ENCODE assay signal across 8 cellular contexts in the genomic region with DNA sequence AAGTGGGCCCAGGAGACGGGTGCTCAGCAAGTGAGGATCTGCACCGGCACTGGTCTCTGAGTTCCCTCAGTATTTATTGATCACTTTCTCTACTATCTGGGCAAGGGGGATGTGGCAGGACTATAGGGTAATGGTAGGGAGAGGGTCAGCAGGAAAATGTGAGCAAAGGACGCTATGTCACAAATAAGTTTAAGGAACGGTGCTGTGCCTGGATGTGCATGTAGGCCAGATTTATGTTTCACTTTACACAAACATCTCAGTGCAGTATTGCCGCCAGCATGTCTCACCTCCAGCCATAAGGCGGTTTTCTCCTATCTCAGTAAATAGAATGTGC. TPM values are rescaled to one million over a fixed set of nuclear protein-coding genes. Genes with fewer than 3 reads are reported as not detected.
DNase-seq lines count a peak whose midpoint lies in the region; ATAC-seq, FAIRE-seq and TF ChIP-seq lines count a peak whose summit lies in the region.
"Not testable (repeated sequence)": the region's sequence is repeated elsewhere in the genome, so short reads cannot be mapped to it uniquely, and the experiment has no call there.

No MANE protein-coding gene starts in this region.

- ATAC-seq in WTC11, HepG2: not testable (repeated sequence)

- FAIRE-seq in HepG2 (lab: Jason Lieb, UNC): not testable (repeated sequence)

- peak overlapping the region in 5 of 8 donors; percentile 5 to 35 (median 17) for H3K4me3 Mint-ChIP-seq in CD4-positive, alpha-beta memory T cell
- H3K4me3 Mint-ChIP-seq in WTC11: peak overlapping the region; percentile 97; the same call in 1 of the 2 replicates
- peak overlapping the region; percentile 40 for H3K4me3 Mint-ChIP-seq in activated naive CD8-positive, alpha-beta T cell treated with anti-CD3 and anti-CD28 coated beads for 36 hours
- peak overlapping the region; percentile 92 for H3K4me3 Mint-ChIP-seq in neural progenitor cell

- H3K9me3 ChIP-seq in CD4-positive, alpha-beta memory T cell (ENCODE audit: control insufficient read depth in 1 of 2, low read length in 2 of 2); KOPT-K1 (ENCODE audit: insufficient read depth, low read length, poor library complexity, severe bottlenecking); endocrine pancreas (ENCODE audit: control insufficient read depth, low read length); HepG2 (ENCODE audit: low read length); neural progenitor cell (ENCODE audit: low read depth); testis: not testable (repeated sequence)

- H3K9ac ChIP-seq in endocrine pancreas (ENCODE audit: control insufficient read depth, insufficient read depth, low read length) (peak overlapping the region; percentile 19), HepG2 (ENCODE audit: insufficient read depth, low read depth, low read length) (peak overlapping the region; percentile 85)
- not testable (repeated sequence) for H3K9ac ChIP-seq in neural progenitor cell

- TF ChIP-seq POLR2A in HepG2 (IDR thresholded peaks at IDR 0.05; ENCODE audit: insufficient read depth in 1 of 2, low read depth in 2 of 2, low read length in 2 of 2); testis (IDR thresholded peaks at IDR 0.05): not testable (repeated sequence)

- not testable (repeated sequence) for H3K27ac ChIP-seq in CD4-positive, alpha-beta memory T cell (ENCODE audit: low read depth, low read length)
- H3K27ac ChIP-seq in KOPT-K1 (ENCODE audit: low read depth, low read length, poor library complexity, severe bottlenecking) (peak overlapping the region; percentile 50), HepG2 (ENCODE audit: extremely low read length, insufficient read depth, low read length) (peak overlapping the region; percentile 98), neural progenitor cell (peak overlapping the region; percentile 75), testis (peak overlapping the region; percentile 11 to 80)

- POLR2A ChIA-PET in CD4-positive, alpha-beta memory T cell (lab: Charles Lee; ENCODE audit: partially characterized antibody): interaction anchor here (2.6 kb wide), 1 partner anchor 16 kb away, joined by 8 read pairs; a partner anchor contains a TSS
- POLR2A ChIA-PET in WTC11 (lab: Charles Lee): not testable (repeated sequence)
- POLR2A ChIA-PET in HepG2 (lab: Yijun Ruan, JAX): interaction anchor here (2.5 kb wide), 1 partner anchor 15 kb away, joined by 21 read pairs; a partner anchor contains a TSS

- H3K36me3 Mint-ChIP-seq in CD4-positive, alpha-beta memory T cell; WTC11; neural progenitor cell: not testable (repeated sequence)
- peaks cover 13% of the 10 kb centered on the region for H3K36me3 Mint-ChIP-seq in activated naive CD8-positive, alpha-beta T cell treated with anti-CD3 and anti-CD28 coated beads for 36 hours

- H3F3A ChIP-seq in neural progenitor cell (ENCODE audit: low read depth): peaks cover 28% of the 10 kb centered on the region

- not testable (repeated sequence) for TF ChIP-seq RAD21 in HepG2 (CRISPR knock-in tag; IDR thresholded peaks at IDR 0.05)

- in situ Hi-C loops in HepG2 (cut with HindIII; ENCODE audit: extremely low pct_ligation_motif_present, low pct_unique_long_range_greater_than_20kb): loop anchor here (25.0 kb wide), 1 partner anchor 647 kb away; a partner anchor contains a TSS

- peak overlapping the region in 6 of 7 donors; percentile 9 to 99 (median 96) for H3K27ac Mint-ChIP-seq in CD4-positive, alpha-beta memory T cell
- H3K27ac Mint-ChIP-seq in WTC11: peak overlapping the region; percentile 99
- H3K27ac Mint-ChIP-seq in activated naive CD8-positive, alpha-beta T cell treated with anti-CD3 and anti-CD28 coated beads for 36 hours: peak overlapping the region; percentile 97
- peak overlapping the region; percentile 99 for H3K27ac Mint-ChIP-seq in neural progenitor cell

- intact Hi-C loops in CD4-positive, alpha-beta memory T cell (cut with micrococcal nuclease): loop anchor here (2.0 kb wide), 1 partner anchor 35 kb away; a partner anchor contains a TSS
- intact Hi-C loops in HepG2 (cut with micrococcal nuclease; ENCODE audit: unreplicated experiment): loop anchor here (2.0 kb wide), 3 partner anchors 15 to 109 kb away; a partner anchor contains a TSS
- intact Hi-C loops in testis (cut with DNase I; ENCODE audit: low total_unique reads): not testable (repeated sequence)

- not testable (repeated sequence) for H2AFZ ChIP-seq in HepG2 (ENCODE audit: low read length); neural progenitor cell (replicated peaks)

- not testable (repeated sequence) for H3K79me2 ChIP-seq in HepG2 (ENCODE audit: insufficient read depth, low read length); neural progenitor cell (ENCODE audit: low read depth)

- not testable (repeated sequence) for H4K20me1 ChIP-seq in HepG2 (ENCODE audit: insufficient read depth, low read length); neural progenitor cell (ENCODE audit: low read depth)

- H3K36me3 ChIP-seq in CD4-positive, alpha-beta memory T cell (ENCODE audit: insufficient read depth, low read length); KOPT-K1 (ENCODE audit: insufficient read depth, low read length); endocrine pancreas (ENCODE audit: control insufficient read depth, insufficient read depth, low read length); HepG2 (replicated peaks in 1 of 2; ENCODE audit: control insufficient read depth in 1 of 2, insufficient read depth in 2 of 2, low read length in 2 of 2); neural progenitor cell; testis (ENCODE audit: low read depth, missing control alignments): not testable (repeated sequence)

- CTCF ChIA-PET in CD4-positive, alpha-beta memory T cell (lab: Charles Lee; ENCODE audit: partially characterized antibody): interaction anchor here (1.6 kb wide), 1 partner anchor 15 kb away, joined by 6 read pairs; a partner anchor contains a TSS
- CTCF ChIA-PET in WTC11 (lab: Charles Lee); HepG2 (lab: Yijun Ruan, JAX; ENCODE audit: low intra/inter-chr PET ratio, low total read pairs): not testable (repeated sequence)

- H3K9me3 Mint-ChIP-seq in CD4-positive, alpha-beta memory T cell: peaks cover 0 to 15% (median 0%) of the 10 kb centered on the region in 8 donors
- not testable (repeated sequence) for H3K9me3 Mint-ChIP-seq in WTC11; activated naive CD8-positive, alpha-beta T cell treated with anti-CD3 and anti-CD28 coated beads for 36 hours; neural progenitor cell

- not testable (repeated sequence) for TF ChIP-seq CTCF in WTC11 (IDR thresholded peaks at IDR 0.05); HepG2 (CRISPR knock-in tag; IDR thresholded peaks at IDR 0.05); neural progenitor cell (IDR thresholded peaks at IDR 0.05); testis (IDR thresholded peaks at IDR 0.05)

- not testable (repeated sequence) for H3K27me3 Mint-ChIP-seq in CD4-positive, alpha-beta memory T cell; WTC11 (ENCODE audit: low read depth); activated naive CD8-positive, alpha-beta T cell treated with anti-CD3 and anti-CD28 coated beads for 36 hours; neural progenitor cell (ENCODE audit: insufficient read depth, low read depth)

- H3K4me3 ChIP-seq in CD4-positive, alpha-beta memory T cell (ENCODE audit: low read length in 2 of 2); neural progenitor cell; testis: not testable (repeated sequence)
- H3K4me3 ChIP-seq in endocrine pancreas (ENCODE audit: control insufficient read depth, insufficient read depth, low read length) (peak overlapping the region; percentile 40), HepG2 (replicated peaks in 1 of 3; ENCODE audit: insufficient read depth in 1 of 3, low read depth in 2 of 3, low read length in 3 of 3) (peak overlapping the region; percentile 60 to 74 (median 67); a peak in 5 of 6 replicates)

- H3K4me1 ChIP-seq in CD4-positive, alpha-beta memory T cell (ENCODE audit: insufficient read depth, low read length): peaks cover 12% of the 10 kb centered on the region
- H3K4me1 ChIP-seq in endocrine pancreas (ENCODE audit: control insufficient read depth, insufficient read depth, low read length): not testable (repeated sequence)
- H3K4me1 ChIP-seq in HepG2 (ENCODE audit: insufficient read depth, low read length) (peaks cover 28% of the 10 kb centered on the region), neural progenitor cell (peaks cover 11% of the 10 kb centered on the region), testis (peaks cover 16% of the 10 kb centered on the region)

- not testable (repeated sequence) for TF ChIP-seq EP300 in HepG2 (IDR thresholded peaks at IDR 0.05; ENCODE audit: low read depth in 2 of 2, low read length in 2 of 2); HepG2 (CRISPR knock-in tag; IDR thresholded peaks at IDR 0.05; ENCODE audit: borderline replicate concordance)

- peak overlapping the region; percentile 84 for H3K4me2 ChIP-seq in HepG2 (ENCODE audit: low read depth, low read length)
- H3K4me2 ChIP-seq in neural progenitor cell: peak overlapping the region; percentile 83

- WGBS in HepG2 (ENCODE audit: low lambda C conversion rate): 5% methylated on average over 6 of the region's 6 CpGs
- 51 to 63% methylated on average over 6 of the region's 6 CpGs for WGBS in testis, 2 donors

- H3K4me1 Mint-ChIP-seq in CD4-positive, alpha-beta memory T cell: peaks cover 11 to 27% (median 21%) of the 10 kb centered on the region in 4 donors
- H3K4me1 Mint-ChIP-seq in WTC11: peaks cover 31% of the 10 kb centered on the region
- H3K4me1 Mint-ChIP-seq in activated naive CD8-positive, alpha-beta T cell treated with anti-CD3 and anti-CD28 coated beads for 36 hours: peaks cover 26% of the 10 kb centered on the region
- peaks cover 18% of the 10 kb centered on the region for H3K4me1 Mint-ChIP-seq in neural progenitor cell

- not testable (repeated sequence) for DNase-seq in CD4-positive, alpha-beta memory T cell; WTC11 (ENCODE audit: low spot score); activated naive CD8-positive, alpha-beta T cell treated with anti-CD3 and anti-CD28 coated beads for 36 hours; neural progenitor cell (ENCODE audit: low spot score); testis
- peak; percentile 9 for DNase-seq in HepG2 (ENCODE audit: low spot score)

- not testable (repeated sequence) for BruUV-seq in HepG2 (replicated peaks; lab: Mats Ljungman, UMichigan)

- not testable (repeated sequence) for H3K27me3 ChIP-seq in CD4-positive, alpha-beta memory T cell (ENCODE audit: insufficient read depth, low read length); endocrine pancreas (ENCODE audit: control insufficient read depth, insufficient read depth, low read length); HepG2 (ENCODE audit: control insufficient read depth in 1 of 2, insufficient read depth in 2 of 2, low read length in 2 of 2); neural progenitor cell; testis

RNA-seq across cellular contexts. Expression of a gene that starts 15.6 kb away (rescaled TPM):
- 10 to 100 TPM; 16.9 to 19.7 TPM for total RNA-seq in CD4-positive, alpha-beta memory T cell
- 1 to 10 TPM; 4.0 to 5.4 TPM for polyA plus RNA-seq in CD4-positive, alpha-beta memory T cell
- 11.2 to 12.2 TPM (median 11.6 TPM) in 3 replicates for total RNA-seq in WTC11 (2021)
- total RNA-seq in activated naive CD8-positive, alpha-beta T cell treated with anti-CD3 and anti-CD28 coated beads for 36 hours: 1 to 10 TPM; 6.1 to 6.8 TPM
- 3.7 and 5.4 TPM in 2 replicates for total RNA-seq in HepG2 (2016; rRNA removed; fragmentation: Illumina TruSeq; extraction: Trizol)
- total RNA-seq in HepG2 (2016; cell fraction: cytosol; rRNA removed; fragmentation: Illumina TruSeq; extraction: Trizol; ENCODE audit: low read depth): 1.6 and 2.6 TPM in 2 replicates
- 4.3 and 4.7 TPM in 2 replicates for total RNA-seq in HepG2 (2016; cell fraction: insoluble cytoplasmic fraction; rRNA removed; fragmentation: Illumina TruSeq; extraction: Trizol)
- total RNA-seq in HepG2 (2016; cell fraction: membrane; rRNA removed; fragmentation: Illumina TruSeq; extraction: Trizol): 2.1 and 3.0 TPM in 2 replicates
- 8.0 and 9.0 TPM in 2 replicates for total RNA-seq in HepG2 (2016; cell fraction: nucleus; rRNA removed; fragmentation: Illumina TruSeq; extraction: Trizol)
- 4.7 and 4.8 TPM in 2 replicates for polyA plus RNA-seq in HepG2 (2011; rRNA removed)
- 1.6 and 2.3 TPM in 2 replicates for polyA plus RNA-seq in HepG2 (2011; cell fraction: cytosol; rRNA removed)
- polyA plus RNA-seq in HepG2 (2011; cell fraction: nucleus; rRNA removed): 5.1 and 8.8 TPM in 2 replicates
- 3.5 and 3.9 TPM in 2 replicates for polyA plus RNA-seq in HepG2 (2012)
- polyA plus RNA-seq in HepG2 (2016; cell fraction: cytosol; fragmentation: Illumina TruSeq; extraction: Trizol; ENCODE audit: low read depth): 1.2 and 1.7 TPM in 2 replicates
- polyA plus RNA-seq in HepG2 (2016; cell fraction: insoluble cytoplasmic fraction; fragmentation: Illumina TruSeq; extraction: Trizol; ENCODE audit: low read depth): 2.1 and 2.2 TPM in 2 replicates
- 1.3 and 1.4 TPM in 2 replicates for polyA plus RNA-seq in HepG2 (2016; cell fraction: membrane; fragmentation: Illumina TruSeq; extraction: Trizol; ENCODE audit: low read depth)
- polyA plus RNA-seq in HepG2 (2016; cell fraction: nucleus; fragmentation: Illumina TruSeq; extraction: Trizol; ENCODE audit: insufficient read depth, low read depth): 13.0 and 15.2 TPM in 2 replicates
- polyA minus RNA-seq in HepG2 (2011; rRNA and poly(A)+ RNA removed; ENCODE audit: low replicate concordance): 3.4 TPM in 1 of 2 replicates, not detected in the other
- polyA minus RNA-seq in HepG2 (2011; cell fraction: cytosol; rRNA and poly(A)+ RNA removed): 0.79 and 0.97 TPM in 2 replicates
- 19.5 and 21.5 TPM in 2 replicates for polyA minus RNA-seq in HepG2 (2011; cell fraction: nucleus; rRNA and poly(A)+ RNA removed)
- total RNA-seq in neural progenitor cell (ENCODE audit: low replicate concordance): 13.1 and 18.0 TPM in 2 replicates
- total RNA-seq in testis: 10 to 100 TPM; 48.1 to 50.5 TPM
- 63.3 TPM for polyA plus RNA-seq in testis (ENCODE audit: insufficient read depth, low read depth, low replicate concordance)

RNA-seq across cellular contexts. Expression of a gene that starts 34.7 kb away (rescaled TPM):
- total RNA-seq in CD4-positive, alpha-beta memory T cell: 10 to 100 TPM; 27.8 to 30.7 TPM
- 10 to 100 TPM; 10.8 to 12.4 TPM for polyA plus RNA-seq in CD4-positive, alpha-beta memory T cell
- total RNA-seq in WTC11 (2021) (34.2 to 37.6 TPM (median 35.7 TPM) in 3 replicates), HepG2 (2016; rRNA removed; fragmentation: Illumina TruSeq; extraction: Trizol) (19.0 and 20.4 TPM in 2 replicates), neural progenitor cell (ENCODE audit: low replicate concordance) (9.9 and 27.3 TPM in 2 replicates), testis (10 to 100 TPM; 38.7 to 42.6 TPM)
- 10 to 100 TPM; 26.4 to 30.5 TPM for total RNA-seq in activated naive CD8-positive, alpha-beta T cell treated with anti-CD3 and anti-CD28 coated beads for 36 hours
- total RNA-seq in HepG2 (2016; cell fraction: cytosol; rRNA removed; fragmentation: Illumina TruSeq; extraction: Trizol; ENCODE audit: low read depth): 6.1 and 6.2 TPM in 2 replicates
- total RNA-seq in HepG2 (2016; cell fraction: insoluble cytoplasmic fraction; rRNA removed; fragmentation: Illumina TruSeq; extraction: Trizol): 15.4 and 21.7 TPM in 2 replicates
- total RNA-seq in HepG2 (2016; cell fraction: membrane; rRNA removed; fragmentation: Illumina TruSeq; extraction: Trizol): 9.7 and 12.3 TPM in 2 replicates
- total RNA-seq in HepG2 (2016; cell fraction: nucleus; rRNA removed; fragmentation: Illumina TruSeq; extraction: Trizol): 18.7 and 20.1 TPM in 2 replicates
- polyA plus RNA-seq in HepG2 (2011; rRNA removed) (23.1 and 30.1 TPM in 2 replicates), testis (ENCODE audit: insufficient read depth, low read depth, low replicate concordance) (24.7 TPM)
- polyA plus RNA-seq in HepG2 (2011; cell fraction: cytosol; rRNA removed): 15.4 and 23.3 TPM in 2 replicates
- polyA plus RNA-seq in HepG2 (2011; cell fraction: nucleus; rRNA removed): 56.0 and 59.0 TPM in 2 replicates
- polyA plus RNA-seq in HepG2 (2012): 17.5 and 22.5 TPM in 2 replicates
- polyA plus RNA-seq in HepG2 (2016; cell fraction: cytosol; fragmentation: Illumina TruSeq; extraction: Trizol; ENCODE audit: low read depth): 2.6 and 3.8 TPM in 2 replicates
- 21.5 and 27.0 TPM in 2 replicates for polyA plus RNA-seq in HepG2 (2016; cell fraction: insoluble cytoplasmic fraction; fragmentation: Illumina TruSeq; extraction: Trizol; ENCODE audit: low read depth)
- 7.6 and 8.6 TPM in 2 replicates for polyA plus RNA-seq in HepG2 (2016; cell fraction: membrane; fragmentation: Illumina TruSeq; extraction: Trizol; ENCODE audit: low read depth)
- polyA plus RNA-seq in HepG2 (2016; cell fraction: nucleus; fragmentation: Illumina TruSeq; extraction: Trizol; ENCODE audit: insufficient read depth, low read depth): 35.6 and 40.1 TPM in 2 replicates
- 9.7 and 38.5 TPM in 2 replicates for polyA minus RNA-seq in HepG2 (2011; rRNA and poly(A)+ RNA removed; ENCODE audit: low replicate concordance)
- polyA minus RNA-seq in HepG2 (2011; cell fraction: cytosol; rRNA and poly(A)+ RNA removed): 10.0 and 11.3 TPM in 2 replicates
- 25.1 and 28.3 TPM in 2 replicates for polyA minus RNA-seq in HepG2 (2011; cell fraction: nucleus; rRNA and poly(A)+ RNA removed)

RNA-seq across cellular contexts. Expression of a gene that starts 43.6 kb away (rescaled TPM):
- 100 to 1,000 TPM; 241 to 247 TPM for total RNA-seq in CD4-positive, alpha-beta memory T cell
- polyA plus RNA-seq in CD4-positive, alpha-beta memory T cell: 100 to 1,000 TPM; 703 to 753 TPM
- total RNA-seq in WTC11 (2021): 402 to 411 TPM (median 405 TPM) in 3 replicates
- 100 to 1,000 TPM; 344 to 347 TPM for total RNA-seq in activated naive CD8-positive, alpha-beta T cell treated with anti-CD3 and anti-CD28 coated beads for 36 hours
- total RNA-seq in HepG2 (2016; rRNA removed; fragmentation: Illumina TruSeq; extraction: Trizol): 373 and 382 TPM in 2 replicates
- total RNA-seq in HepG2 (2016; cell fraction: cytosol; rRNA removed; fragmentation: Illumina TruSeq; extraction: Trizol; ENCODE audit: low read depth): 139 and 172 TPM in 2 replicates
- 375 and 403 TPM in 2 replicates for total RNA-seq in HepG2 (2016; cell fraction: insoluble cytoplasmic fraction; rRNA removed; fragmentation: Illumina TruSeq; extraction: Trizol)
- 186 and 246 TPM in 2 replicates for total RNA-seq in HepG2 (2016; cell fraction: membrane; rRNA removed; fragmentation: Illumina TruSeq; extraction: Trizol)
- total RNA-seq in HepG2 (2016; cell fraction: nucleus; rRNA removed; fragmentation: Illumina TruSeq; extraction: Trizol): 155 and 174 TPM in 2 replicates
- 427 and 487 TPM in 2 replicates for polyA plus RNA-seq in HepG2 (2011; rRNA removed)
- 507 and 557 TPM in 2 replicates for polyA plus RNA-seq in HepG2 (2011; cell fraction: cytosol; rRNA removed)
- polyA plus RNA-seq in HepG2 (2011; cell fraction: nucleus; rRNA removed): 178 and 205 TPM in 2 replicates
- polyA plus RNA-seq in HepG2 (2012): 308 and 326 TPM in 2 replicates
- polyA plus RNA-seq in HepG2 (2016; cell fraction: cytosol; fragmentation: Illumina TruSeq; extraction: Trizol; ENCODE audit: low read depth): 140 and 221 TPM in 2 replicates
- 360 and 409 TPM in 2 replicates for polyA plus RNA-seq in HepG2 (2016; cell fraction: insoluble cytoplasmic fraction; fragmentation: Illumina TruSeq; extraction: Trizol; ENCODE audit: low read depth)
- 156 and 243 TPM in 2 replicates for polyA plus RNA-seq in HepG2 (2016; cell fraction: membrane; fragmentation: Illumina TruSeq; extraction: Trizol; ENCODE audit: low read depth)
- polyA plus RNA-seq in HepG2 (2016; cell fraction: nucleus; fragmentation: Illumina TruSeq; extraction: Trizol; ENCODE audit: insufficient read depth, low read depth): 294 and 307 TPM in 2 replicates
- polyA minus RNA-seq in HepG2 (2011; rRNA and poly(A)+ RNA removed; ENCODE audit: low replicate concordance): 47.1 and 96.5 TPM in 2 replicates
- polyA minus RNA-seq in HepG2 (2011; cell fraction: cytosol; rRNA and poly(A)+ RNA removed): 33.3 and 39.4 TPM in 2 replicates
- 21.3 and 28.2 TPM in 2 replicates for polyA minus RNA-seq in HepG2 (2011; cell fraction: nucleus; rRNA and poly(A)+ RNA removed)
- 628 and 652 TPM in 2 replicates for total RNA-seq in neural progenitor cell (ENCODE audit: low replicate concordance)
- total RNA-seq in testis: 100 to 1,000 TPM; 418 to 540 TPM
- 491 TPM for polyA plus RNA-seq in testis (ENCODE audit: insufficient read depth, low read depth, low replicate concordance)

RNA-seq across cellular contexts. Expression of a gene that starts 51.0 kb away (rescaled TPM):
- 10 to 100 TPM; 72.1 to 76.9 TPM for total RNA-seq in CD4-positive, alpha-beta memory T cell
- polyA plus RNA-seq in CD4-positive, alpha-beta memory T cell: 100 to 1,000 TPM in 1 of 2 donors, 10 to 100 TPM in 1; 85.1 to 167 TPM
- total RNA-seq in WTC11 (2021): 107 to 111 TPM (median 110 TPM) in 3 replicates
- total RNA-seq in activated naive CD8-positive, alpha-beta T cell treated with anti-CD3 and anti-CD28 coated beads for 36 hours: 10 to 100 TPM; 85.5 to 90.9 TPM
- 67.3 and 72.0 TPM in 2 replicates for total RNA-seq in HepG2 (2016; rRNA removed; fragmentation: Illumina TruSeq; extraction: Trizol)
- total RNA-seq in HepG2 (2016; cell fraction: cytosol; rRNA removed; fragmentation: Illumina TruSeq; extraction: Trizol; ENCODE audit: low read depth): 25.2 and 25.3 TPM in 2 replicates
- total RNA-seq in HepG2 (2016; cell fraction: insoluble cytoplasmic fraction; rRNA removed; fragmentation: Illumina TruSeq; extraction: Trizol): 65.2 and 75.0 TPM in 2 replicates
- 37.0 and 38.0 TPM in 2 replicates for total RNA-seq in HepG2 (2016; cell fraction: membrane; rRNA removed; fragmentation: Illumina TruSeq; extraction: Trizol)
- total RNA-seq in HepG2 (2016; cell fraction: nucleus; rRNA removed; fragmentation: Illumina TruSeq; extraction: Trizol): 27.3 and 31.0 TPM in 2 replicates
- 31.9 and 43.2 TPM in 2 replicates for polyA plus RNA-seq in HepG2 (2011; rRNA removed)
- 39.4 and 64.9 TPM in 2 replicates for polyA plus RNA-seq in HepG2 (2011; cell fraction: cytosol; rRNA removed)
- 44.7 and 53.7 TPM in 2 replicates for polyA plus RNA-seq in HepG2 (2011; cell fraction: nucleus; rRNA removed)
- polyA plus RNA-seq in HepG2 (2012): 19.6 and 20.3 TPM in 2 replicates
- 20.1 and 20.5 TPM in 2 replicates for polyA plus RNA-seq in HepG2 (2016; cell fraction: cytosol; fragmentation: Illumina TruSeq; extraction: Trizol; ENCODE audit: low read depth)
- 61.0 and 62.9 TPM in 2 replicates for polyA plus RNA-seq in HepG2 (2016; cell fraction: insoluble cytoplasmic fraction; fragmentation: Illumina TruSeq; extraction: Trizol; ENCODE audit: low read depth)
- 30.3 TPM in 2 replicates for polyA plus RNA-seq in HepG2 (2016; cell fraction: membrane; fragmentation: Illumina TruSeq; extraction: Trizol; ENCODE audit: low read depth)
- 55.0 and 61.1 TPM in 2 replicates for polyA plus RNA-seq in HepG2 (2016; cell fraction: nucleus; fragmentation: Illumina TruSeq; extraction: Trizol; ENCODE audit: insufficient read depth, low read depth)
- 15.9 and 27.0 TPM in 2 replicates for polyA minus RNA-seq in HepG2 (2011; rRNA and poly(A)+ RNA removed; ENCODE audit: low replicate concordance)
- polyA minus RNA-seq in HepG2 (2011; cell fraction: cytosol; rRNA and poly(A)+ RNA removed): 10.9 and 16.1 TPM in 2 replicates
- polyA minus RNA-seq in HepG2 (2011; cell fraction: nucleus; rRNA and poly(A)+ RNA removed): 6.3 and 7.9 TPM in 2 replicates
- 43.4 and 141 TPM in 2 replicates for total RNA-seq in neural progenitor cell (ENCODE audit: low replicate concordance)
- total RNA-seq in testis: 100 to 1,000 TPM; 228 to 232 TPM
- polyA plus RNA-seq in testis (ENCODE audit: insufficient read depth, low read depth, low replicate concordance): 209 TPM

Comparison
In these comparisons a context has a peak if more than half of its experiments do, and no peak if none do; other contexts are left out.
1. H3K4me3 Mint-ChIP-seq: peak in every context shown above with its lines; median percentile 97 in WTC11; 92 in neural progenitor cell; 40 in activated naive CD8-positive, alpha-beta T cell treated with anti-CD3 and anti-CD28 coated beads for 36 hours; 17 in CD4-positive, alpha-beta memory T cell.